12 cellular contexts compared by ENCODE assay signal in the genomic region with DNA sequence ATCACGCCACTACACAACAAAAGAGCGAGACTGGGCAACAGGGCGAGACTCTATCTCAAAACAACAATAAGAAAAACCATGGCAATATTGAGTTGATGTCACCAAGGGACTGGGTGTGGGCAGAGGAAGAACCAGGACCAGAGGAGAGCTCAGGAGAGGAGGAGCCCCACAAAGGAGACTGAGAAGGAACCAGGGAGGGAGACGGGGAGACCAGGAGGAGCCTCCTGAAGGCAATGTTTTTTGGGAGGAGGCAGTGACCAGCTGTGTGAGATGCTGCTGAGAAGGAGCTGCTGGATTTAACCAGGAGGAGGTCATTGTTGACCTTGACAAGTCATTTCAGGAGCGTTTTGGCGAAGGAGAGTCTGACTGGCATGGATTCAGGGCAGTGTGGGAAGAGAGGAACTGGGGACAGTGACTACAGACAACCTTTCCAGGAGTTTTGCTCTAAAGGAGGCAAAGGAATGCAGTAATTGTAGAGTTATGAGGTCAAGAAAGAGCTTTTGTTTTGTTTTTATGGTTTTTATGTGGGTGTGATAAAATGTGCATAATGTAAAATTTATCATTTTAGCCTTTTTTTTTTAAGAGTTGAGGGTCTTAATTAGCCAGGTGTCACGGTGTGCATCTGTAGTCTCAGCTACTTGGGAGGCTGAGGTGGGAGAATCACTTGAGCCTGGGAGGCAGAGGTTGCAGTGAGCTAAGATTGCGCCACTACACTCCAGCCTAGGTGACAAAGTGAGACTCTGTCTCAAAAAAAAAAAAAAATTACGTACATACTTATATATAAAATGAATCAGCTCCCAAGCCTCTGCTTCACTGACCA. TPM values are rescaled to one million over a fixed set of nuclear protein-coding genes. Genes with fewer than 3 reads are reported as not detected.
DNase-seq lines count a peak whose midpoint lies in the region; ATAC-seq and TF ChIP-seq lines count a peak whose summit lies in the region.
"Had no signal": no experiment of that assay in that cellular context is flagged by ENCODE, and none has a peak within 500 bp of the region (broad histone marks: within the 10 kb centered on the region; RNA-seq: fewer than 3 reads in every experiment).

No MANE protein-coding gene starts in this region.

- H3K4me2 ChIP-seq in PC-3 (ENCODE audit: low read length): no peak overlapping the region

- no peaks in the 10 kb centered on the region for H3K27me3 ChIP-seq in CD4-positive, alpha-beta T cell (ENCODE audit: control insufficient read depth, insufficient read depth, low read length)
- H3K27me3 ChIP-seq in PC-3 (ENCODE audit: low read length) (no peaks in the 10 kb centered on the region), gastroesophageal sphincter (no peaks in the 10 kb centered on the region)
- H3K27me3 ChIP-seq: colonic mucosa, sigmoid colon had no signal

- no peak overlapping the region for H3K4me3 Mint-ChIP-seq in CD4-positive, alpha-beta T cell

- WGBS in gastroesophageal sphincter (ENCODE audit: low coverage in 1 of 2), 2 donors: 66 to 74% methylated on average over 6 to 7 of the region's 9 CpGs

- no peak for TF ChIP-seq EP300 in gastroesophageal sphincter (IDR thresholded peaks at IDR 0.05)

- no peak for DNase-seq in CD4-positive, alpha-beta T cell
- DNase-seq in PC-3 (no peak), AG08396 (ENCODE audit: low spot score) (no peak), NCI-H526 treated with DMSO at 0.1 percent for 48 hours (lab: John Stamatoyannopoulos, UW) (no peak)
- DNase-seq: colonic mucosa, COR-L47, NCI-H1092, NCI-H2227 treated with DMSO at 0.1 percent for 48 hours, sigmoid colon had no signal

- intact Hi-C loops in CD4-positive, alpha-beta T cell (cut with DNase I, micrococcal nuclease): no loop called here
- intact Hi-C loops in PC-3 (cut with micrococcal nuclease): no loop called here

- no peak for TF ChIP-seq POLR2A in gastroesophageal sphincter (IDR thresholded peaks at IDR 0.05)

- no peaks in the 10 kb centered on the region for H3K79me2 ChIP-seq in PC-3 (ENCODE audit: low read length)

- no peak overlapping the region for H2AFZ ChIP-seq in PC-3 (ENCODE audit: low read length)

- H3K36me3 Mint-ChIP-seq in CD4-positive, alpha-beta T cell (ENCODE audit: low read depth): peaks cover 12% of the 10 kb centered on the region

- H3F3A ChIP-seq in PC-3 (ENCODE audit: low read length, unreplicated experiment): no peaks in the 10 kb centered on the region

- H3K27me3 Mint-ChIP-seq in CD4-positive, alpha-beta T cell: no peaks in the 10 kb centered on the region

- no peaks in the 10 kb centered on the region for H3K9me3 Mint-ChIP-seq in CD4-positive, alpha-beta T cell

- BruUV-seq in PC-3 (replicated peaks; lab: Mats Ljungman, UMichigan): no TSS peak

- H3K36me3 ChIP-seq in PC-3 (ENCODE audit: low read depth, low read length) (peaks cover 5% of the 10 kb centered on the region; the same call in 1 of the 2 replicates), gastroesophageal sphincter (peaks cover 0 to 19% of the 10 kb centered on the region in 2 donors)
- H3K36me3 ChIP-seq: colonic mucosa had no signal

- POLR2A ChIA-PET in CD4-positive, alpha-beta T cell (lab: Charles Lee): no interaction called here
- POLR2A ChIA-PET in PC-3 (lab: Charles Lee; ENCODE audit: unreplicated experiment): no interaction called here

- H3K27ac ChIP-seq in CD4-positive, alpha-beta T cell (ENCODE audit: low read depth, low read length): no peak overlapping the region
- H3K27ac ChIP-seq in PC-3 (ENCODE audit: low read length) (peak overlapping the region; percentile 43), gastroesophageal sphincter (no peak overlapping the region)
- H3K27ac ChIP-seq: colonic mucosa, sigmoid colon had no signal

- H3K9me2 ChIP-seq in PC-3 (replicated peaks; ENCODE audit: low read length): no peaks in the 10 kb centered on the region

- H3K9me3 ChIP-seq in CD4-positive, alpha-beta T cell (ENCODE audit: control insufficient read depth, low read length): no peaks in the 10 kb centered on the region
- H3K9me3 ChIP-seq in PC-3 (ENCODE audit: low read length) (no peaks in the 10 kb centered on the region), gastroesophageal sphincter (no peaks in the 10 kb centered on the region)
- H3K9me3 ChIP-seq: colonic mucosa, sigmoid colon had no signal

- CTCF ChIA-PET in CD4-positive, alpha-beta T cell (lab: Charles Lee): interaction anchor here (0.5 to 1.5 kb wide), 2 partner anchors 9 to 109 kb away, joined by 3 to 4 read pairs; no protein-coding TSS in a partner anchor
- CTCF ChIA-PET in PC-3 (lab: Charles Lee): interaction anchor here (0.6 kb wide), 1 partner anchor 104 kb away, joined by 4 read pairs; no protein-coding TSS in a partner anchor

- no peak for TF ChIP-seq CTCF in CD4-positive, alpha-beta T cell (IDR thresholded peaks at IDR 0.05)
- no peak for TF ChIP-seq CTCF in PC-3 (conservative IDR thresholded peaks at IDR 0.05; ENCODE audit: low read depth, low read length)
- TF ChIP-seq CTCF in gastroesophageal sphincter (IDR thresholded peaks at IDR 0.05): no peak

- H4K20me1 ChIP-seq in PC-3 (ENCODE audit: low read length): no peaks in the 10 kb centered on the region

- no peak overlapping the region for H3K4me3 ChIP-seq in PC-3 (ENCODE audit: low read length)
- H3K4me3 ChIP-seq in gastroesophageal sphincter: no peak overlapping the region
- H3K4me3 ChIP-seq: colonic mucosa, lung, sigmoid colon had no signal

- H3K4me1 ChIP-seq in PC-3 (ENCODE audit: insufficient read depth, low read length): peaks cover 24% of the 10 kb centered on the region
- H3K4me1 ChIP-seq in gastroesophageal sphincter: no peaks in the 10 kb centered on the region
- H3K4me1 ChIP-seq: colonic mucosa, sigmoid colon had no signal

- no peak overlapping the region for H3K9ac ChIP-seq in PC-3 (ENCODE audit: low read length)

- peak overlapping the region; percentile 49 for H3K27ac Mint-ChIP-seq in CD4-positive, alpha-beta T cell

- ATAC-seq in CD4-positive, alpha-beta T cell (ENCODE audit: poor library complexity): no peak
- ATAC-seq in PC-3: no peak
- ATAC-seq in gastroesophageal sphincter: peak; percentile 22
- no peak for ATAC-seq in GM21447 (IDR thresholded peaks at IDR 0.05; ENCODE audit: unreplicated experiment)

- H3K4me1 Mint-ChIP-seq in CD4-positive, alpha-beta T cell (ENCODE audit: low read depth): no peaks in the 10 kb centered on the region

RNA-seq across cellular contexts. Expression of gene TRUB2, which starts 17.9 kb away (rescaled TPM):
- 1 to 10 TPM; 4.8 to 6.5 TPM for total RNA-seq in CD4-positive, alpha-beta T cell
- total RNA-seq in PC-3 (2014; rRNA removed) (24.9 and 32.2 TPM in 2 replicates), gastroesophageal sphincter (10 to 100 TPM in 1 of 4 donors, 1 to 10 TPM in 3; 5.1 to 11.4 (median 7.5) TPM)

RNA-seq across cellular contexts. Expression of gene COQ4, which starts 18.3 kb away (rescaled TPM):
- total RNA-seq in CD4-positive, alpha-beta T cell: 10 to 100 TPM; 20.7 to 21.7 TPM
- total RNA-seq in PC-3 (2014; rRNA removed): 28.1 and 31.3 TPM in 2 replicates
- total RNA-seq in gastroesophageal sphincter: 10 to 100 TPM; 25.8 to 40.5 (median 31.8) TPM

RNA-seq across cellular contexts. Expression of gene SWI5, which starts 28.3 kb away (rescaled TPM):
- 1 to 10 TPM; 3.0 to 4.1 TPM for total RNA-seq in CD4-positive, alpha-beta T cell
- total RNA-seq in PC-3 (2014; rRNA removed) (63.1 and 66.8 TPM in 2 replicates), gastroesophageal sphincter (10 to 100 TPM; 18.2 to 27.5 (median 24.5) TPM)

RNA-seq across cellular contexts. Expression of gene GOLGA2, which starts 28.6 kb away (rescaled TPM):
- 10 to 100 TPM; 44.3 to 48.3 TPM for total RNA-seq in CD4-positive, alpha-beta T cell
- total RNA-seq in PC-3 (2014; rRNA removed) (60.5 and 86.1 TPM in 2 replicates), gastroesophageal sphincter (100 to 1,000 TPM in 1 of 4 donors, 10 to 100 TPM in 3; 71.1 to 130 (median 83.1) TPM)

RNA-seq across cellular contexts. Expression of gene SLC27A4, which starts 36.0 kb away (rescaled TPM):
- 1 to 10 TPM; 2.2 to 3.1 TPM for total RNA-seq in CD4-positive, alpha-beta T cell
- total RNA-seq in PC-3 (2014; rRNA removed) (39.1 and 41.1 TPM in 2 replicates), gastroesophageal sphincter (10 to 100 TPM; 14.3 to 34.3 (median 20.4) TPM)
